ENCODE assay signal across 13 cellular contexts in genomic region chr17:34725008-34725407, GRCh38.
A peak's percentile ranks its signal among the peaks of the same experiment; 100 is the strongest.
DNase-seq lines count a peak whose midpoint lies in the region; ATAC-seq and TF ChIP-seq lines count a peak whose summit lies in the region.
"Had no signal": no experiment of that assay in that cellular context is flagged by ENCODE, and none has a peak within 500 bp of the region (broad histone marks: within the 10 kb centered on the region; RNA-seq: fewer than 3 reads in every experiment).

No MANE protein-coding gene starts in this region.

- no peak overlapping the region for H3K27ac Mint-ChIP-seq in WTC11
- H3K27ac Mint-ChIP-seq in Caco-2 (ENCODE audit: unreplicated experiment): no peak overlapping the region
- H3K27ac Mint-ChIP-seq: CD8-positive, alpha-beta memory T cell had no signal

- H3K4me1 Mint-ChIP-seq in WTC11: no peaks in the 10 kb centered on the region
- no peaks in the 10 kb centered on the region for H3K4me1 Mint-ChIP-seq in Caco-2 (ENCODE audit: low read depth, unreplicated experiment)
- H3K4me1 Mint-ChIP-seq: CD8-positive, alpha-beta memory T cell had no signal

- POLR2A ChIA-PET in WTC11 (lab: Charles Lee) (no interaction called here), Caco-2 (lab: Charles Lee) (no interaction called here)

- H3K9me3 Mint-ChIP-seq in WTC11: no peaks in the 10 kb centered on the region
- H3K9me3 Mint-ChIP-seq in Caco-2 (ENCODE audit: unreplicated experiment): no peaks in the 10 kb centered on the region
- H3K9me3 Mint-ChIP-seq: CD8-positive, alpha-beta memory T cell had no signal

- intact Hi-C loops in Caco-2 (cut with micrococcal nuclease; ENCODE audit: unreplicated experiment): no loop called here

- no peak overlapping the region for H3K4me3 Mint-ChIP-seq in WTC11
- no peak overlapping the region for H3K4me3 Mint-ChIP-seq in Caco-2 (ENCODE audit: unreplicated experiment)
- H3K4me3 Mint-ChIP-seq: CD8-positive, alpha-beta memory T cell; IgD-negative memory B cell had no signal

- no peaks in the 10 kb centered on the region; the same call in 1 of the 2 replicates for H3K27me3 ChIP-seq in Caco-2 (replicated peaks; ENCODE audit: control insufficient read depth, insufficient read depth, low read length)
- H3K27me3 ChIP-seq: BLaER1 had no signal

- peak; percentile 20; the same call in 1 of the 2 replicates for ATAC-seq in WTC11
- ATAC-seq in HG02610 (IDR thresholded peaks at IDR 0.05; ENCODE audit: unreplicated experiment): no peak

- no peak overlapping the region for H3K4me3 ChIP-seq in Caco-2 (ENCODE audit: low read depth, low read length)
- H3K4me3 ChIP-seq: BLaER1 had no signal

- no peaks in the 10 kb centered on the region for H3K9me3 ChIP-seq in Caco-2
- H3K9me3 ChIP-seq: BLaER1 had no signal

- H3K27me3 Mint-ChIP-seq in WTC11 (ENCODE audit: low read depth): no peaks in the 10 kb centered on the region; the same call in 1 of the 2 replicates
- peaks cover 19% of the 10 kb centered on the region for H3K27me3 Mint-ChIP-seq in Caco-2 (ENCODE audit: insufficient read depth, unreplicated experiment)

- CTCF ChIA-PET in WTC11 (lab: Charles Lee): interaction anchor here (0.8 to 1.6 kb wide), 2 partner anchors 116 to 182 kb away, joined by 3 to 5 read pairs; no protein-coding TSS in a partner anchor
- CTCF ChIA-PET in Caco-2 (lab: Charles Lee): no interaction called here

- TF ChIP-seq CTCF in WTC11 (IDR thresholded peaks at IDR 0.05) (no peak), Caco-2 (IDR thresholded peaks at IDR 0.05; ENCODE audit: insufficient read depth in 1 of 2, low read depth in 1 of 2, low read length in 1 of 2, severe bottlenecking in 1 of 2, unreplicated experiment in 1 of 2) (no peak)

- peak; percentile 42 to 66 (median 60) for DNase-seq in NCI-H1417 (lab: John Stamatoyannopoulos, UW)
- DNase-seq in NCI-H1417 treated with DMSO at 0.1 percent for 48 hours (lab: John Stamatoyannopoulos, UW): no peak
- peak; percentile 10 for DNase-seq in HT1080 (ENCODE audit: low read depth)
- DNase-seq in WTC11 (ENCODE audit: low spot score): no peak
- DNase-seq in left kidney (ENCODE audit: low read depth, low spot score): peak; percentile 65
- no peak for DNase-seq in Caco-2
- DNase-seq in occipital lobe (lab: John Stamatoyannopoulos, UW): no peak
- DNase-seq: CD8-positive, alpha-beta memory T cell; NCI-H1436 treated with DMSO at 0.1 percent for 48 hours; NCI-H2171 had no signal

- BruUV-seq in Caco-2 (replicated peaks; lab: Mats Ljungman, UMichigan): no TSS peak

- no peaks in the 10 kb centered on the region for H3K4me1 ChIP-seq in Caco-2

- no peaks in the 10 kb centered on the region for H3K36me3 Mint-ChIP-seq in WTC11
- H3K36me3 Mint-ChIP-seq in Caco-2 (ENCODE audit: insufficient read depth, unreplicated experiment): no peaks in the 10 kb centered on the region
- H3K36me3 Mint-ChIP-seq: CD8-positive, alpha-beta memory T cell had no signal

- no peaks in the 10 kb centered on the region for H3K36me3 ChIP-seq in Caco-2 (ENCODE audit: control insufficient read depth, insufficient read depth, low read length)
- H3K36me3 ChIP-seq: BLaER1 had no signal

TF ChIP-seq in WTC11, 78 proteins besides CTCF, POLR2A, EP300 and RAD21 (continues in another document):
- TF ChIP-seq E2F1 (CRISPR knock-in tag; IDR thresholded peaks at IDR 0.05): no peak
- no peak for TF ChIP-seq ZNF317 (CRISPR knock-in tag; IDR thresholded peaks at IDR 0.05; ENCODE audit: borderline replicate concordance, low read depth)
- TF ChIP-seq ESRRA (CRISPR knock-in tag; IDR thresholded peaks at IDR 0.05; ENCODE audit: borderline replicate concordance): no peak
- no peak for TF ChIP-seq FOXJ3 (CRISPR knock-in tag; IDR thresholded peaks at IDR 0.05; ENCODE audit: borderline replicate concordance)
- TF ChIP-seq HMGA2 (CRISPR knock-in tag; IDR thresholded peaks at IDR 0.05): no peak
- no peak for TF ChIP-seq ZNF532 (CRISPR knock-in tag; IDR thresholded peaks at IDR 0.05; ENCODE audit: borderline replicate concordance)
- TF ChIP-seq ETV6 (CRISPR knock-in tag; IDR thresholded peaks at IDR 0.05): no peak
- no peak for TF ChIP-seq ATF1 (CRISPR knock-in tag; IDR thresholded peaks at IDR 0.05)
- TF ChIP-seq, protein P1, sequence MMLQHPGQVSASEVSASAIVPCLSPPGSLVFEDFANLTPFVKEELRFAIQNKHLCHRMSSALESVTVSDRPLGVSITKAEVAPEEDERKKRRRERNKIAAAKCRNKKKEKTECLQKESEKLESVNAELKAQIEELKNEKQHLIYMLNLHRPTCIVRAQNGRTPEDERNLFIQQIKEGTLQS (CRISPR knock-in tag; conservative IDR thresholded peaks at IDR 0.05): no peak
- TF ChIP-seq MXD4 (CRISPR knock-in tag; IDR thresholded peaks at IDR 0.05; ENCODE audit: borderline replicate concordance): no peak
- TF ChIP-seq, protein P2, sequence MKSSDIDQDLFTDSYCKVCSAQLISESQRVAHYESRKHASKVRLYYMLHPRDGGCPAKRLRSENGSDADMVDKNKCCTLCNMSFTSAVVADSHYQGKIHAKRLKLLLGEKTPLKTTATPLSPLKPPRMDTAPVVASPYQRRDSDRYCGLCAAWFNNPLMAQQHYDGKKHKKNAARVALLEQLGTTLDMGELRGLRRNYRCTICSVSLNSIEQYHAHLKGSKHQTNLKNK (CRISPR knock-in tag; IDR thresholded peaks at IDR 0.05): no peak
- no peak for TF ChIP-seq SOX15 (CRISPR knock-in tag; IDR thresholded peaks at IDR 0.05)
- no peak for TF ChIP-seq USF1 (CRISPR knock-in tag; IDR thresholded peaks at IDR 0.05)
- no peak for TF ChIP-seq ZBTB21 (CRISPR knock-in tag; IDR thresholded peaks at IDR 0.05; ENCODE audit: borderline replicate concordance)
- no peak for TF ChIP-seq NFATC4 (CRISPR knock-in tag; IDR thresholded peaks at IDR 0.05)
- no peak for TF ChIP-seq NR3C1 (CRISPR knock-in tag; conservative IDR thresholded peaks at IDR 0.05; ENCODE audit: low read depth)

Comparison
In these comparisons a context has a peak if more than half of its experiments do, and no peak if none do; other contexts are left out.
1. DNase-seq: peak in NCI-H1417 (3 of 3), HT1080 (single experiment) and left kidney (single experiment); none in NCI-H1417 treated with DMSO at 0.1 percent for 48 hours (single experiment), WTC11 (single experiment), Caco-2 (0 of 2) and occipital lobe (single experiment).